Comparison of ENCODE assay signal across 1 cellular context in genomic region chr9:74412236-74412979, GRCh38.
TF ChIP-seq lines count a peak whose summit lies in the region.

No MANE protein-coding gene starts in this region.

TF ChIP-seq in H1, 55 proteins besides CTCF, POLR2A, EP300 and RAD21 (continued from another document):
- TF ChIP-seq ATF3 (IDR thresholded peaks at IDR 0.05; ENCODE audit: insufficient read depth, low read depth, low read length) (no peak), CHD2 (IDR thresholded peaks at IDR 0.05; ENCODE audit: low read length) (no peak)
